ENCODE assay signal across 13 cellular contexts in genomic region chr6:44829811-44830210, GRCh38.
DNase-seq lines count a peak whose midpoint lies in the region; ATAC-seq and TF ChIP-seq lines count a peak whose summit lies in the region.
"Had no signal": no experiment of that assay in that cellular context is flagged by ENCODE, and none has a peak within 500 bp of the region (broad histone marks: within the 10 kb centered on the region; RNA-seq: fewer than 3 reads in every experiment).

No MANE protein-coding gene starts in this region.

- ATAC-seq in GM18511 (IDR thresholded peaks at IDR 0.05; ENCODE audit: unreplicated experiment) = peak; percentile 81
- peak; percentile 51 for ATAC-seq in GM21786 (IDR thresholded peaks at IDR 0.05; ENCODE audit: unreplicated experiment)
- ATAC-seq in HG03139 (IDR thresholded peaks at IDR 0.05; ENCODE audit: unreplicated experiment) = no peak

- H3K9me3 ChIP-seq in osteoblast (ENCODE audit: low read depth, low read length) = no peaks in the 10 kb centered on the region

- in situ Hi-C loops in ACHN (cut with HindIII; ENCODE audit: low pct_ligation_motif_present, low pct_unique_long_range_greater_than_20kb, low sequenced_read_pairs) = no loop called here

- no peaks in the 10 kb centered on the region for H4K20me1 ChIP-seq in osteoblast (ENCODE audit: insufficient read depth, low read length)

- H3K79me2 ChIP-seq in osteoblast (ENCODE audit: insufficient read depth, low read length) = no peaks in the 10 kb centered on the region

- H3K4me3 Mint-ChIP-seq in mesothelial cell of epicardium = no peak overlapping the region
- H3K4me3 Mint-ChIP-seq: activated naive CD8-positive, alpha-beta T cell treated with anti-CD3 and anti-CD28 coated beads, Interleukin-2, amount 10 ng/mL, durations not matched to agents 7 days and 5 days had no signal

- no peaks in the 10 kb centered on the region for H3K27me3 ChIP-seq in osteoblast (ENCODE audit: insufficient read depth, low read length)

- DNase-seq in NOMO-1 (lab: John Stamatoyannopoulos, UW; ENCODE audit: unreplicated experiment in 2 of 2) (peak; percentile 4 to 56), mesothelial cell of epicardium (ENCODE audit: low spot score in 2 of 2, unreplicated experiment in 2 of 2) (no peak), osteoblast (ENCODE audit: insufficient read length, low spot score, missing footprints) (no peak), ACHN (no peak)
- DNase-seq in activated CD4-positive, alpha-beta T cell treated with anti-CD3 and anti-CD28 coated beads for 4 hours = no peak
- DNase-seq: activated naive CD8-positive, alpha-beta T cell treated with anti-CD3 and anti-CD28 coated beads, Interleukin-2, amount 10 ng/mL, durations not matched to agents 7 days and 5 days; CD4-positive, alpha-beta memory T cell; KG1; mesendoderm; NCI-H187 treated with DMSO at 0.1 percent for 48 hours had no signal

- H3K4me1 ChIP-seq in osteoblast (ENCODE audit: insufficient read depth, low read length) = peaks cover 2% of the 10 kb centered on the region

- no peaks in the 10 kb centered on the region for H3K36me3 ChIP-seq in osteoblast (ENCODE audit: insufficient read depth, low read length)

- no peak overlapping the region for H3K4me2 ChIP-seq in osteoblast (ENCODE audit: insufficient read depth, low read length)

- no peaks in the 10 kb centered on the region for H3K9me3 Mint-ChIP-seq in mesothelial cell of epicardium
- H3K9me3 Mint-ChIP-seq: activated naive CD8-positive, alpha-beta T cell treated with anti-CD3 and anti-CD28 coated beads, Interleukin-2, amount 10 ng/mL, durations not matched to agents 7 days and 5 days; CD4-positive, alpha-beta memory T cell had no signal

- H3K36me3 Mint-ChIP-seq in mesothelial cell of epicardium = no peaks in the 10 kb centered on the region

- H3K27me3 Mint-ChIP-seq in mesothelial cell of epicardium (ENCODE audit: low read depth) = no peaks in the 10 kb centered on the region
- H3K27me3 Mint-ChIP-seq: activated naive CD8-positive, alpha-beta T cell treated with anti-CD3 and anti-CD28 coated beads, Interleukin-2, amount 10 ng/mL, durations not matched to agents 7 days and 5 days; CD4-positive, alpha-beta memory T cell had no signal

- no peak overlapping the region for H3K27ac ChIP-seq in osteoblast (ENCODE audit: low read depth, low read length)

- H2AFZ ChIP-seq in osteoblast (ENCODE audit: low read length) = no peak overlapping the region

- H3K27ac Mint-ChIP-seq in mesothelial cell of epicardium = peak overlapping the region; percentile 6

- no peak overlapping the region for H3K4me3 ChIP-seq in osteoblast (ENCODE audit: insufficient read depth, low read length)

- H3K4me1 Mint-ChIP-seq in mesothelial cell of epicardium = peaks cover 75% of the 10 kb centered on the region

- TF ChIP-seq CTCF in mesothelial cell of epicardium (IDR thresholded peaks at IDR 0.05; ENCODE audit: unreplicated experiment) (no peak), osteoblast (IDR thresholded peaks at IDR 0.05; ENCODE audit: extremely low read depth, low read depth, low read length) (no peak)

Comparison
In these comparisons a context has a peak if more than half of its experiments do, and no peak if none do; other contexts are left out.
1. DNase-seq: peak in NOMO-1 (2 of 2); none in mesothelial cell of epicardium (0 of 2), osteoblast (single experiment), ACHN (single experiment) and activated CD4-positive, alpha-beta T cell treated with anti-CD3 and anti-CD28 coated beads for 4 hours (0 of 2).